8 cellular contexts compared by ENCODE assay signal in the genomic region with DNA sequence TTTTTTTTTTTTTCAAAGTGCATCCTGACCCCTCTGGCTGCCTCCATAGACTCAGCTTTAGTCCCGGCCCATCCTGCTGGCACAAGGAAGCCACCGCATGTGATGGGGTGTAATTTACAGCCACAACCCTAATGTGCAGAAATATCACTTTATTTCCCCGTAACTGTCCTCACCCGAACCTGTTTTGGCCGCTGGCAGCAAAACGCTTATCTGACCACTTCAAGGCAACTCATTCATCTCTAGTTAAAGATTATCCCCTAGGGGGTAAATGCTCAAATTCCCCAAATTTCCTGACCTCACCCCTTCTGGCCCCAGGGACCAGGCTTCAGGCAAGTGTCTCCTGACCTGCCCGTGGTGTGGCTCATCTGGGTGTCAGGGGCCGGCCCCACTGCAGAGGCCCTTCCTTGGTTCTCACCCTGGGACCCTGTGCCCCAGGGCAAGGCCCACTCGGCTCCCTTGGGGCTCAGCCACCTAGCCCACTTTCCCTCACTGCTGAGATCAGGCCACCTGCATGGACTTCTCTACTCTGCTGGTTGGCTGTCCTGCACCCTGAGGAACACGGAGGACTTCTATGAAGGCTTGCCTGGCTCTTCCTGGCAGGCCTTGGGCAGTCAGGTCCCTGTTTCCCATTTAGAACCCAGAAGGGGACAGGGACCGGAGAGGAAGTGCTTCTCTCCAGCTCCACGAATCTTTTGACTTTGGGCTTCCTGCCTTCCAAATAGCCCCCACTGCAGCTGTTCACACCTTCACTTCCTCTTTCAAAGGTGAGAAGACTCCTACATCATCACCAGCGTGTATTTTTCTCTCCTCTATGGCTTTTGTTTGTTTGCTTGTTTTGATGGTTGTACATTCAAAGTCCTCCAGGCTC. TPM values are rescaled to one million over a fixed set of nuclear protein-coding genes. Genes with fewer than 3 reads are reported as not detected.
DNase-seq lines count a peak whose midpoint lies in the region; ATAC-seq and TF ChIP-seq lines count a peak whose summit lies in the region.

No MANE protein-coding gene starts in this region.

- no peaks in the 10 kb centered on the region for H3K36me3 ChIP-seq in NT2/D1 (ENCODE audit: insufficient read depth, insufficient read length, low read length)
- no peaks in the 10 kb centered on the region for H3K36me3 ChIP-seq in suprapubic skin

- H3K27ac ChIP-seq in suprapubic skin, result no peak overlapping the region

- peak overlapping the region; percentile 50 for H3K9ac ChIP-seq in NT2/D1 (ENCODE audit: insufficient read length, low read depth)

- H3K27me3 ChIP-seq in NT2/D1 (ENCODE audit: insufficient read depth, insufficient read length) (peaks cover 12% of the 10 kb centered on the region), suprapubic skin (no peaks in the 10 kb centered on the region)

- 63% methylated on average over 12 of the region's 13 CpGs for WGBS in suprapubic skin

- peak; percentile 76 for DNase-seq in GM10248 (ENCODE audit: extremely low spot score)
- no peak for DNase-seq in NT2/D1 (ENCODE audit: low read depth, low spot score)
- no peak for DNase-seq in fibroblast of pulmonary artery (ENCODE audit: low read depth)
- DNase-seq in suprapubic skin (ENCODE audit: low spot score in 2 of 2), result peak; percentile 55 to 71
- DNase-seq in OCI-M2 (lab: John Stamatoyannopoulos, UW; ENCODE audit: unreplicated experiment), result no peak

- no peak for TF ChIP-seq EP300 in suprapubic skin (IDR thresholded peaks at IDR 0.05)

- H3K9me3 ChIP-seq in NT2/D1 (ENCODE audit: insufficient read depth, low read length) (no peaks in the 10 kb centered on the region), suprapubic skin (no peaks in the 10 kb centered on the region)

- no peak for TF ChIP-seq CTCF in GM10248 (IDR thresholded peaks at IDR 0.05; ENCODE audit: control extremely low read depth, extremely low read depth, low read depth, missing control alignments)
- TF ChIP-seq CTCF in fibroblast of pulmonary artery (IDR thresholded peaks at IDR 0.05; ENCODE audit: low read length, missing control alignments), result no peak
- no peak for TF ChIP-seq CTCF in suprapubic skin (IDR thresholded peaks at IDR 0.05)

- TF ChIP-seq POLR2A in suprapubic skin (IDR thresholded peaks at IDR 0.05), result no peak

- CTCF ChIA-PET in GM10248 (lab: Yijun Ruan, JAX), result interaction anchor here (0.6 to 3.2 kb wide), 78 partner anchors 8 to 554 kb away, joined by 3 to 70 read pairs (median 5); a partner anchor contains a TSS

- POLR2A ChIA-PET in GM10248 (lab: Yijun Ruan, JAX), result no interaction called here

- ATAC-seq in GM21423 (IDR thresholded peaks at IDR 0.05; ENCODE audit: unreplicated experiment) (peak; percentile 43), GM19452 (IDR thresholded peaks at IDR 0.05; ENCODE audit: unreplicated experiment) (no peak), SK-N-SH treated with all-trans-retinoic acid at 6 μM for 48 hours (no peak)

- H3K4me3 ChIP-seq in NT2/D1 (ENCODE audit: insufficient read length, low read depth), result peak overlapping the region; percentile 11
- H3K4me3 ChIP-seq in fibroblast of pulmonary artery (replicated peaks; ENCODE audit: low read depth, low read length), result peak overlapping the region; percentile 48
- no peak overlapping the region for H3K4me3 ChIP-seq in suprapubic skin

- H3K4me1 ChIP-seq in NT2/D1 (ENCODE audit: insufficient read depth, insufficient read length) (peaks cover 5% of the 10 kb centered on the region), suprapubic skin (peaks cover 10% of the 10 kb centered on the region)

TF ChIP-seq in SK-N-SH treated with all-trans-retinoic acid at 6 μM for 48 hours, 23 proteins besides CTCF, POLR2A, EP300 and RAD21:
- TF ChIP-seq ARNTL (CRISPR knock-in tag; IDR thresholded peaks at IDR 0.05; ENCODE audit: borderline replicate concordance, low read depth) (no peak), ZNF8 (CRISPR knock-in tag; IDR thresholded peaks at IDR 0.05) (no peak), ZFP3 (CRISPR knock-in tag; IDR thresholded peaks at IDR 0.05) (no peak), PPARA (CRISPR knock-in tag; IDR thresholded peaks at IDR 0.05; ENCODE audit: borderline replicate concordance) (no peak), ESRRG (CRISPR knock-in tag; IDR thresholded peaks at IDR 0.05) (no peak), OSR1 (CRISPR knock-in tag; IDR thresholded peaks at IDR 0.05) (no peak), ISL1 (CRISPR knock-in tag; IDR thresholded peaks at IDR 0.05) (no peak), RARB (CRISPR knock-in tag; IDR thresholded peaks at IDR 0.05) (no peak), CSDC2 (CRISPR knock-in tag; IDR thresholded peaks at IDR 0.05) (no peak)
- TF ChIP-seq, protein P1, sequence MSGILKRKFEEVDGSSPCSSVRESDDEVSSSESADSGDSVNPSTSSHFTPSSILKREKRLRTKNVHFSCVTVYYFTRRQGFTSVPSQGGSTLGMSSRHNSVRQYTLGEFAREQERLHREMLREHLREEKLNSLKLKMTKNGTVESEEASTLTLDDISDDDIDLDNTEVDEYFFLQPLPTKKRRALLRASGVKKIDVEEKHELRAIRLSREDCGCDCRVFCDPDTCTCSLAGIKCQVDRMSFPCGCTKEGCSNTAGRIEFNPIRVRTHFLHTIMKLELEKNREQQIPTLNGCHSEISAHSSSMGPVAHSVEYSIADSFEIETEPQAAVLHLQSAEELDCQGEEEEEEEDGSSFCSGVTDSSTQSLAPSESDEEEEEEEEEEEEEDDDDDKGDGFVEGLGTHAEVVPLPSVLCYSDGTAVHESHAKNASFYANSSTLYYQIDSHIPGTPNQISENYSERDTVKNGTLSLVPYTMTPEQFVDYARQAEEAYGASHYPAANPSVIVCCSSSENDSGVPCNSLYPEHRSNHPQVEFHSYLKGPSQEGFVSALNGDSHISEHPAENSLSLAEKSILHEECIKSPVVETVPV (CRISPR knock-in tag; IDR thresholded peaks at IDR 0.05), result no peak

RNA-seq across cellular contexts. Expression of a gene that starts 53.3 kb away (rescaled TPM):
- 10 to 100 TPM in 2 of 4 donors, 1 to 10 TPM in 2; 7.8 to 19.5 (median 11.0) TPM for total RNA-seq in suprapubic skin

Comparison
In these comparisons a context has a peak if more than half of its experiments do, and no peak if none do; other contexts are left out.
1. DNase-seq: peak in GM10248 (single experiment) and suprapubic skin (2 of 2); none in NT2/D1 (single experiment), fibroblast of pulmonary artery (single experiment) and OCI-M2 (single experiment).